Comparison of ENCODE assay signal across 1 cellular context in genomic region chr2:213010106-213010779, GRCh38.
TF ChIP-seq lines count a peak whose summit lies in the region.

No MANE protein-coding gene starts in this region.

TF ChIP-seq in GM23338, 12 proteins besides CTCF, POLR2A, EP300 and RAD21 (continued from another document):
- TF ChIP-seq, protein P1, sequence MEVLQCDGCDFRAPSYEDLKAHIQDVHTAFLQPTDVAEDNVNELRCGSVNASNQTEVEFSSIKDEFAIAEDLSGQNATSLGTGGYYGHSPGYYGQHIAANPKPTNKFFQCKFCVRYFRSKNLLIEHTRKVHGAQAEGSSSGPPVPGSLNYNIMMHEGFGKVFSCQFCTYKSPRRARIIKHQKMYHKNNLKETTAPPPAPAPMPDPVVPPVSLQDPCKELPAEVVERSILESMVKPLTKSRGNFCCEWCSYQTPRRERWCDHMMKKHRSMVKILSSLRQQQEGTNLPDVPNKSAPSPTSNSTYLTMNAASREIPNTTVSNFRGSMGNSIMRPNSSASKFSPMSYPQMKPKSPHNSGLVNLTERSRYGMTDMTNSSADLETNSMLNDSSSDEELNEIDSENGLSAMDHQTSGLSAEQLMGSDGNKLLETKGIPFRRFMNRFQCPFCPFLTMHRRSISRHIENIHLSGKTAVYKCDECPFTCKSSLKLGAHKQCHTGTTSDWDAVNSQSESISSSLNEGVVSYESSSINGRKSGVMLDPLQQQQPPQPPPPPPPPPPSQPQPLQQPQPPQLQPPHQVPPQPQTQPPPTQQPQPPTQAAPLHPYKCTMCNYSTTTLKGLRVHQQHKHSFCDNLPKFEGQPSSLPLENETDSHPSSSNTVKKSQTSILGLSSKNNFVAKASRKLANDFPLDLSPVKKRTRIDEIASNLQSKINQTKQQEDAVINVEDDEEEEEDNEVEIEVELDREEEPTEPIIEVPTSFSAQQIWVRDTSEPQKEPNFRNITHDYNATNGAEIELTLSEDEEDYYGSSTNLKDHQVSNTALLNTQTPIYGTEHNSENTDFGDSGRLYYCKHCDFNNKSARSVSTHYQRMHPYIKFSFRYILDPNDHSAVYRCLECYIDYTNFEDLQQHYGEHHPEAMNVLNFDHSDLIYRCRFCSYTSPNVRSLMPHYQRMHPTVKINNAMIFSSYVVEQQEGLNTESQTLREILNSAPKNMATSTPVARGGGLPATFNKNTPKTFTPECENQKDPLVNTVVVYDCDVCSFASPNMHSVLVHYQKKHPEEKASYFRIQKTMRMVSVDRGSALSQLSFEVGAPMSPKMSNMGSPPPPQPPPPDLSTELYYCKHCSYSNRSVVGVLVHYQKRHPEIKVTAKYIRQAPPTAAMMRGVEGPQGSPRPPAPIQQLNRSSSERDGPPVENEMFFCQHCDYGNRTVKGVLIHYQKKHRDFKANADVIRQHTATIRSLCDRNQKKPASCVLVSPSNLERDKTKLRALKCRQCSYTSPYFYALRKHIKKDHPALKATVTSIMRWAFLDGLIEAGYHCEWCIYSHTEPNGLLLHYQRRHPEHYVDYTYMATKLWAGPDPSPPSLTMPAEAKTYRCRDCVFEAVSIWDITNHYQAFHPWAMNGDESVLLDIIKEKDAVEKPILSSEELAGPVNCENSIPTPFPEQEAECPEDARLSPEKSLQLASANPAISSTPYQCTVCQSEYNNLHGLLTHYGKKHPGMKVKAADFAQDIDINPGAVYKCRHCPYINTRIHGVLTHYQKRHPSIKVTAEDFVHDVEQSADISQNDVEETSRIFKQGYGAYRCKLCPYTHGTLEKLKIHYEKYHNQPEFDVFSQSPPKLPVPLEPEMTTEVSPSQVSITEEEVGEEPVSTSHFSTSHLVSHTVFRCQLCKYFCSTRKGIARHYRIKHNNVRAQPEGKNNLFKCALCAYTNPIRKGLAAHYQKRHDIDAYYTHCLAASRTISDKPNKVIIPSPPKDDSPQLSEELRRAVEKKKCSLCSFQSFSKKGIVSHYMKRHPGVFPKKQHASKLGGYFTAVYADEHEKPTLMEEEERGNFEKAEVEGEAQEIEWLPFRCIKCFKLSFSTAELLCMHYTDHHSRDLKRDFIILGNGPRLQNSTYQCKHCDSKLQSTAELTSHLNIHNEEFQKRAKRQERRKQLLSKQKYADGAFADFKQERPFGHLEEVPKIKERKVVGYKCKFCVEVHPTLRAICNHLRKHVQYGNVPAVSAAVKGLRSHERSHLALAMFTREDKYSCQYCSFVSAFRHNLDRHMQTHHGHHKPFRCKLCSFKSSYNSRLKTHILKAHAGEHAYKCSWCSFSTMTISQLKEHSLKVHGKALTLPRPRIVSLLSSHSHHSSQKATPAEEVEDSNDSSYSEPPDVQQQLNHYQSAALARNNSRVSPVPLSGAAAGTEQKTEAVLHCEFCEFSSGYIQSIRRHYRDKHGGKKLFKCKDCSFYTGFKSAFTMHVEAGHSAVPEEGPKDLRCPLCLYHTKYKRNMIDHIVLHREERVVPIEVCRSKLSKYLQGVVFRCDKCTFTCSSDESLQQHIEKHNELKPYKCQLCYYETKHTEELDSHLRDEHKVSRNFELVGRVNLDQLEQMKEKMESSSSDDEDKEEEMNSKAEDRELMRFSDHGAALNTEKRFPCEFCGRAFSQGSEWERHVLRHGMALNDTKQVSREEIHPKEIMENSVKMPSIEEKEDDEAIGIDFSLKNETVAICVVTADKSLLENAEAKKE (CRISPR knock-in tag; IDR thresholded peaks at IDR 0.05), result no peak
- TF ChIP-seq STAT1 (IDR thresholded peaks at IDR 0.05; ENCODE audit: unreplicated experiment), result no peak
